In genomic region chr21:31366825-31367224, GRCh38 we compare ENCODE assay signal across 14 cellular contexts. TPM values are rescaled to one million over a fixed set of nuclear protein-coding genes. Genes with fewer than 3 reads are reported as not detected.
A peak's percentile ranks its signal among the peaks of the same experiment; 100 is the strongest.
DNase-seq lines count a peak whose midpoint lies in the region; ATAC-seq and TF ChIP-seq lines count a peak whose summit lies in the region.
"Had no signal": no experiment of that assay in that cellular context is flagged by ENCODE, and none has a peak within 500 bp of the region (broad histone marks: within the 10 kb centered on the region; RNA-seq: fewer than 3 reads in every experiment).

No MANE protein-coding gene starts in this region.

- CTCF ChIA-PET in IMR-90 (lab: Yijun Ruan, JAX) = interaction anchor here (1.3 kb wide), 1 partner anchor 19 kb away, joined by 4 read pairs; no protein-coding TSS in a partner anchor

- H2AFZ ChIP-seq in IMR-90 (replicated peaks; ENCODE audit: low read length, poor library complexity) = peak overlapping the region; percentile 16

- H3K18ac ChIP-seq in IMR-90 (ENCODE audit: low read depth, low read length) = no peak overlapping the region

- H3K36me3 Mint-ChIP-seq in T-helper 2 cell treated with Interferon-gamma antibody and Interleukin-4, amounts not matched to agents 5 μg/mL and 100 μg/mL, for 36 hours (ENCODE audit: low read depth) = peaks cover 5% of the 10 kb centered on the region
- H3K36me3 Mint-ChIP-seq: T-cell had no signal

- no peak overlapping the region for H3K27ac Mint-ChIP-seq in T-helper 2 cell treated with Interferon-gamma antibody and Interleukin-4, amounts not matched to agents 5 μg/mL and 100 μg/mL, for 36 hours
- H3K27ac Mint-ChIP-seq: B cell, T-cell had no signal

- H3K4ac ChIP-seq in IMR-90 (ENCODE audit: low read depth, low read length) = no peak overlapping the region

- no peak overlapping the region for H3K4me3 ChIP-seq in IMR-90 (ENCODE audit: insufficient read depth, low read depth, low read length)

- no peaks in the 10 kb centered on the region for H3K9me1 ChIP-seq in IMR-90 (ENCODE audit: insufficient read depth, low read length)

- H4K91ac ChIP-seq in IMR-90 (ENCODE audit: insufficient read depth, low read depth, low read length) = no peak overlapping the region

- TF ChIP-seq CTCF in IMR-90 (conservative IDR thresholded peaks at IDR 0.05; ENCODE audit: low read depth, low read length) = no peak

- no peak overlapping the region for H3K14ac ChIP-seq in IMR-90 (replicated peaks; ENCODE audit: low read depth, low read length)

- H3K9me3 Mint-ChIP-seq in T-helper 2 cell treated with Interferon-gamma antibody and Interleukin-4, amounts not matched to agents 5 μg/mL and 100 μg/mL, for 36 hours = no peaks in the 10 kb centered on the region
- H3K9me3 Mint-ChIP-seq: T-cell had no signal

- H3K27me3 ChIP-seq in IMR-90 (ENCODE audit: control insufficient read depth, insufficient read depth, low read length) = peaks cover 2% of the 10 kb centered on the region

- no peak overlapping the region for H4K8ac ChIP-seq in IMR-90 (ENCODE audit: low read depth in 2 of 2, low read length in 2 of 2)

- H3K4me1 Mint-ChIP-seq in T-helper 2 cell treated with Interferon-gamma antibody and Interleukin-4, amounts not matched to agents 5 μg/mL and 100 μg/mL, for 36 hours (ENCODE audit: low read depth) = peaks cover 40% of the 10 kb centered on the region
- H3K4me1 Mint-ChIP-seq: B cell had no signal

- no peak for TF ChIP-seq POLR2A in IMR-90 (IDR thresholded peaks at IDR 0.05; ENCODE audit: low read depth, low read length)

- H3K23ac ChIP-seq in IMR-90 (ENCODE audit: low read depth, low read length) = no peak overlapping the region

- no peak overlapping the region for H2AK9ac ChIP-seq in IMR-90 (replicated peaks; ENCODE audit: low read depth, low read length, poor library complexity)

- H3K79me1 ChIP-seq in IMR-90 (ENCODE audit: low read depth in 1 of 2, low read length in 2 of 2) = no peaks in the 10 kb centered on the region

- DNase-seq in ACHN (peak; percentile 74), IMR-90 (peak; percentile 86), amniotic epithelial cell (ENCODE audit: low read depth) (peak; percentile 90), iris pigment epithelial cell (ENCODE audit: low read depth) (peak; percentile 96), Right ventricle myocardium superior (no peak), GM19240 (ENCODE audit: insufficient read length, low spot score) (no peak), NCI-H2227 (lab: John Stamatoyannopoulos, UW; ENCODE audit: unreplicated experiment) (no peak)
- no peak for DNase-seq in T-helper 2 cell treated with Interferon-gamma antibody and Interleukin-4, amounts not matched to agents 5 μg/mL and 100 μg/mL, for 36 hours (ENCODE audit: low spot score)
- DNase-seq: activated CD8-positive, alpha-beta memory T cell treated with anti-CD3 and anti-CD28 coated beads, Interleukin-2, amount 50 U/mL, for 48 hours; central memory CD4-positive, alpha-beta T cell; hippocampal formation; T-cell had no signal

- no peak overlapping the region for H3K4me2 ChIP-seq in IMR-90 (ENCODE audit: low read depth, low read length)

- no peak for TF ChIP-seq RAD21 in IMR-90 (IDR thresholded peaks at IDR 0.05; ENCODE audit: low read length)

- in situ Hi-C loops in ACHN (cut with HindIII; ENCODE audit: low pct_ligation_motif_present, low pct_unique_long_range_greater_than_20kb, low sequenced_read_pairs) = no loop called here
- in situ Hi-C loops in IMR-90 (cut with MboI; ENCODE audit: low sequenced_read_pairs) = no loop called here

- BruUV-seq in IMR-90 (replicated peaks; lab: Mats Ljungman, UMichigan) = no TSS peak

- no peak overlapping the region for H2BK120ac ChIP-seq in IMR-90 (ENCODE audit: low read depth, low read length)

- H2AK5ac ChIP-seq in IMR-90 (ENCODE audit: low read depth, low read length) = no peak overlapping the region

- H3K36me3 ChIP-seq in IMR-90 (ENCODE audit: control insufficient read depth, insufficient read depth, low read length) = no peaks in the 10 kb centered on the region

- no peaks in the 10 kb centered on the region for H3K27me3 Mint-ChIP-seq in T-helper 2 cell treated with Interferon-gamma antibody and Interleukin-4, amounts not matched to agents 5 μg/mL and 100 μg/mL, for 36 hours (ENCODE audit: low read depth)
- H3K27me3 Mint-ChIP-seq: B cell, T-cell had no signal

- POLR2A ChIA-PET in IMR-90 (lab: Charles Lee; ENCODE audit: unreplicated experiment) = no interaction called here

- no peak overlapping the region for H3K27ac ChIP-seq in IMR-90 (ENCODE audit: insufficient read depth, low read length)

- H4K20me1 ChIP-seq in IMR-90 (ENCODE audit: insufficient read depth, low read length) = no peaks in the 10 kb centered on the region

- H3K56ac ChIP-seq in IMR-90 (ENCODE audit: extremely low read depth, insufficient read depth, low read length) = no peak overlapping the region

- whole genome bisulfite sequencing in IMR-90 (ENCODE audit: extremely low coverage in 2 of 2, insufficient read length in 1 of 2), 2 experiments = no CpG with 5 or more reads among the region's 2 CpGs

- H2BK20ac ChIP-seq in IMR-90 (ENCODE audit: low read depth, low read length) = no peak overlapping the region

- peaks cover 2% of the 10 kb centered on the region; the same call in 1 of the 2 replicates for H3K4me1 ChIP-seq in IMR-90 (ENCODE audit: control insufficient read depth, insufficient read depth, low read length)

- ATAC-seq in IMR-90 (ENCODE audit: low read depth) (0 out of 2 replicates have a peak, but pooled peaks have one; percentile 29), Right ventricle myocardium superior (ENCODE audit: poor library complexity) (no peak)
- ATAC-seq: T-cell had no signal

- H4K5ac ChIP-seq in IMR-90 (ENCODE audit: low read depth, low read length) = no peak overlapping the region

- H2BK15ac ChIP-seq in IMR-90 (ENCODE audit: low read depth, low read length) = no peak overlapping the region

- no peaks in the 10 kb centered on the region for H3K9me3 ChIP-seq in IMR-90 (ENCODE audit: control insufficient read depth, insufficient read depth, low read length)

- intact Hi-C loops in IMR-90 (cut with micrococcal nuclease) = no loop called here
- intact Hi-C loops in Right ventricle myocardium superior (cut with DNase I) = no loop called here

- dilution Hi-C loops in IMR-90 (cut with HindIII; ENCODE audit: low sequenced_read_pairs, unreplicated experiment) = no loop called here

- H3K9ac ChIP-seq in IMR-90 (ENCODE audit: low read depth, low read length) = no peak overlapping the region

- no peak overlapping the region for H2BK5ac ChIP-seq in IMR-90 (ENCODE audit: low read depth, low read length, poor library complexity, severe bottlenecking)

- no peak overlapping the region for H3K4me3 Mint-ChIP-seq in T-helper 2 cell treated with Interferon-gamma antibody and Interleukin-4, amounts not matched to agents 5 μg/mL and 100 μg/mL, for 36 hours
- H3K4me3 Mint-ChIP-seq: B cell, T-cell had no signal

TF ChIP-seq in IMR-90, 13 proteins besides CTCF, POLR2A, EP300 and RAD21:
- TF ChIP-seq BHLHE40 (IDR thresholded peaks at IDR 0.05; ENCODE audit: low read depth, low read length) (peak; percentile 92), CHD1 (IDR thresholded peaks at IDR 0.05; ENCODE audit: low read depth, low read length) (no peak)

RNA-seq across cellular contexts. Expression of gene TIAM1, which starts 22.8 kb away (rescaled TPM):
- total RNA-seq in IMR-90 (2012; rRNA removed) (9.2 and 9.3 TPM in 2 replicates), Right ventricle myocardium superior (2.9 TPM)
- polyA plus RNA-seq in IMR-90 (2012; rRNA removed) = 2.9 TPM in 2 replicates
- polyA plus RNA-seq in IMR-90 (2012; cell fraction: cytosol; rRNA removed) = 1.5 and 2.0 TPM in 2 replicates
- 3.9 and 4.0 TPM in 2 replicates for polyA plus RNA-seq in IMR-90 (2012; cell fraction: nucleus; rRNA removed; ENCODE audit: low replicate concordance)
- total RNA-seq: HT-29 had no signal

Comparison
In these comparisons a context has a peak if more than half of its experiments do, and no peak if none do; other contexts are left out.
1. DNase-seq: peak in ACHN (single experiment), IMR-90 (single experiment), amniotic epithelial cell (single experiment) and iris pigment epithelial cell (single experiment); none in Right ventricle myocardium superior (single experiment), GM19240 (single experiment), NCI-H2227 (single experiment) and T-helper 2 cell treated with Interferon-gamma antibody and Interleukin-4, amounts not matched to agents 5 μg/mL and 100 μg/mL, for 36 hours (single experiment).